1 cellular context compared by ENCODE assay signal in genomic region chr10:14032406-14032998, GRCh38.
TF ChIP-seq lines count a peak whose summit lies in the region.

No MANE protein-coding gene starts in this region.

TF ChIP-seq in HEK293, 187 proteins besides CTCF, POLR2A, EP300 and RAD21 (continued from another document):
- TF ChIP-seq, protein P1, sequence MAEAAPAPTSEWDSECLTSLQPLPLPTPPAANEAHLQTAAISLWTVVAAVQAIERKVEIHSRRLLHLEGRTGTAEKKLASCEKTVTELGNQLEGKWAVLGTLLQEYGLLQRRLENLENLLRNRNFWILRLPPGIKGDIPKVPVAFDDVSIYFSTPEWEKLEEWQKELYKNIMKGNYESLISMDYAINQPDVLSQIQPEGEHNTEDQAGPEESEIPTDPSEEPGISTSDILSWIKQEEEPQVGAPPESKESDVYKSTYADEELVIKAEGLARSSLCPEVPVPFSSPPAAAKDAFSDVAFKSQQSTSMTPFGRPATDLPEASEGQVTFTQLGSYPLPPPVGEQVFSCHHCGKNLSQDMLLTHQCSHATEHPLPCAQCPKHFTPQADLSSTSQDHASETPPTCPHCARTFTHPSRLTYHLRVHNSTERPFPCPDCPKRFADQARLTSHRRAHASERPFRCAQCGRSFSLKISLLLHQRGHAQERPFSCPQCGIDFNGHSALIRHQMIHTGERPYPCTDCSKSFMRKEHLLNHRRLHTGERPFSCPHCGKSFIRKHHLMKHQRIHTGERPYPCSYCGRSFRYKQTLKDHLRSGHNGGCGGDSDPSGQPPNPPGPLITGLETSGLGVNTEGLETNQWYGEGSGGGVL (tag by site-specific recombination; IDR thresholded peaks at IDR 0.05): no peak
- TF ChIP-seq GLIS2 (tag by site-specific recombination; IDR thresholded peaks at IDR 0.05): no peak
- no peak for TF ChIP-seq ZNF660 (tag by site-specific recombination; IDR thresholded peaks at IDR 0.05)
- no peak for TF ChIP-seq ZNF785 (tag by site-specific recombination; IDR thresholded peaks at IDR 0.05)
- 0 out of 2 replicates have a peak, but pooled peaks have one; percentile 15 for TF ChIP-seq KLF9 (tag by site-specific recombination; IDR thresholded peaks at IDR 0.05; ENCODE audit: low read depth)
- TF ChIP-seq ZNF707 (tag by site-specific recombination; IDR thresholded peaks at IDR 0.05): no peak
- 0 out of 2 replicates have a peak, but pooled peaks have one; percentile 32 for TF ChIP-seq ZNF2 (tag by site-specific recombination; IDR thresholded peaks at IDR 0.05)
- TF ChIP-seq ZNF248 (tag by site-specific recombination; IDR thresholded peaks at IDR 0.05): no peak
- TF ChIP-seq HOXC10 (CRISPR knock-in tag; IDR thresholded peaks at IDR 0.05): no peak
- TF ChIP-seq ZNF664 (tag by site-specific recombination; IDR thresholded peaks at IDR 0.05): no peak
- no peak for TF ChIP-seq AEBP2 (tag by site-specific recombination; IDR thresholded peaks at IDR 0.05; ENCODE audit: borderline replicate concordance)
- TF ChIP-seq, protein P2, sequence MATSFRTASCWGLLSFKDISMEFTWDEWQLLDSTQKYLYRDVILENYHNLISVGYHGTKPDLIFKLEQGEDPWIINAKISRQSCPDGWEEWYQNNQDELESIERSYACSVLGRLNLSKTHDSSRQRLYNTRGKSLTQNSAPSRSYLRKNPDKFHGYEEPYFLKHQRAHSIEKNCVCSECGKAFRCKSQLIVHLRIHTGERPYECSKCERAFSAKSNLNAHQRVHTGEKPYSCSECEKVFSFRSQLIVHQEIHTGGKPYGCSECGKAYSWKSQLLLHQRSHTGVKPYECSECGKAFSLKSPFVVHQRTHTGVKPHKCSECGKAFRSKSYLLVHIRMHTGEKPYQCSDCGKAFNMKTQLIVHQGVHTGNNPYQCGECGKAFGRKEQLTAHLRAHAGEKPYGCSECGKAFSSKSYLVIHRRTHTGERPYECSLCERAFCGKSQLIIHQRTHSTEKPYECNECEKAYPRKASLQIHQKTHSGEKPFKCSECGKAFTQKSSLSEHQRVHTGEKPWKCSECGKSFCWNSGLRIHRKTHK (tag by site-specific recombination; IDR thresholded peaks at IDR 0.05): no peak
- TF ChIP-seq ZNF19 (tag by site-specific recombination; IDR thresholded peaks at IDR 0.05; ENCODE audit: low read depth): no peak
- no peak for TF ChIP-seq ZNF394 (tag by site-specific recombination; IDR thresholded peaks at IDR 0.05; ENCODE audit: borderline replicate concordance)
- peak; percentile 16; the same call in 1 of the 2 replicates for TF ChIP-seq ZNF654 (tag by site-specific recombination; IDR thresholded peaks at IDR 0.05; ENCODE audit: low read depth)
- no peak for TF ChIP-seq ZNF629 (tag by site-specific recombination; IDR thresholded peaks at IDR 0.05)
- TF ChIP-seq, protein P3, sequence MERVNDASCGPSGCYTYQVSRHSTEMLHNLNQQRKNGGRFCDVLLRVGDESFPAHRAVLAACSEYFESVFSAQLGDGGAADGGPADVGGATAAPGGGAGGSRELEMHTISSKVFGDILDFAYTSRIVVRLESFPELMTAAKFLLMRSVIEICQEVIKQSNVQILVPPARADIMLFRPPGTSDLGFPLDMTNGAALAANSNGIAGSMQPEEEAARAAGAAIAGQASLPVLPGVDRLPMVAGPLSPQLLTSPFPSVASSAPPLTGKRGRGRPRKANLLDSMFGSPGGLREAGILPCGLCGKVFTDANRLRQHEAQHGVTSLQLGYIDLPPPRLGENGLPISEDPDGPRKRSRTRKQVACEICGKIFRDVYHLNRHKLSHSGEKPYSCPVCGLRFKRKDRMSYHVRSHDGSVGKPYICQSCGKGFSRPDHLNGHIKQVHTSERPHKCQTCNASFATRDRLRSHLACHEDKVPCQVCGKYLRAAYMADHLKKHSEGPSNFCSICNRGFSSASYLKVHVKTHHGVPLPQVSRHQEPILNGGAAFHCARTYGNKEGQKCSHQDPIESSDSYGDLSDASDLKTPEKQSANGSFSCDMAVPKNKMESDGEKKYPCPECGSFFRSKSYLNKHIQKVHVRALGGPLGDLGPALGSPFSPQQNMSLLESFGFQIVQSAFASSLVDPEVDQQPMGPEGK (tag by site-specific recombination; IDR thresholded peaks at IDR 0.05): peak; percentile 49
- no peak for TF ChIP-seq YY1 (tag by site-specific recombination; IDR thresholded peaks at IDR 0.05)
- 0 out of 2 replicates have a peak, but pooled peaks have one; percentile 25 for TF ChIP-seq ZNF24 (tag by site-specific recombination; IDR thresholded peaks at IDR 0.05)
- TF ChIP-seq OSR2 (tag by site-specific recombination; IDR thresholded peaks at IDR 0.05): no peak
- no peak for TF ChIP-seq ZNF214 (tag by site-specific recombination; IDR thresholded peaks at IDR 0.05; ENCODE audit: borderline replicate concordance)
- no peak for TF ChIP-seq ZNF560 (tag by site-specific recombination; IDR thresholded peaks at IDR 0.05; ENCODE audit: borderline replicate concordance)
- peak; percentile 71 for TF ChIP-seq SCRT2 (tag by site-specific recombination; IDR thresholded peaks at IDR 0.05)
